9 cellular contexts compared by ENCODE assay signal in genomic region chr3:14377838-14378169, GRCh38. TPM values are rescaled to one million over a fixed set of nuclear protein-coding genes. Genes with fewer than 3 reads are reported as not detected.
DNase-seq lines count a peak whose midpoint lies in the region; ATAC-seq, FAIRE-seq and TF ChIP-seq lines count a peak whose summit lies in the region.
"Had no signal": no experiment of that assay in that cellular context is flagged by ENCODE, and none has a peak within 500 bp of the region (broad histone marks: within the 10 kb centered on the region; RNA-seq: fewer than 3 reads in every experiment).

No MANE protein-coding gene starts in this region.

- peak; percentile 91 for DNase-seq in activated CD8-positive, alpha-beta memory T cell treated with anti-CD3 and anti-CD28 coated beads, Interleukin-2, amount 10 ng/mL, durations not matched to agents 7 days and 5 days
- DNase-seq in pancreas (no peak), 8988T (no peak)
- DNase-seq in effector CD8-positive, alpha-beta T cell (lab: John Stamatoyannopoulos, UW) = no peak
- DNase-seq: NCI-H2081 treated with DMSO at 0.1 percent for 48 hours had no signal

- WGBS in pancreas, 2 donors = 75 to 78% methylated on average over 3 of the region's 3 CpGs

- peak overlapping the region; percentile 89 for H3K27ac Mint-ChIP-seq in activated CD8-positive, alpha-beta memory T cell treated with anti-CD3 and anti-CD28 coated beads, Interleukin-2, amount 10 ng/mL, durations not matched to agents 7 days and 5 days

- no peak for FAIRE-seq in pancreas (lab: Jason Lieb, UNC)

- no peak for TF ChIP-seq CTCF in pancreas (IDR thresholded peaks at IDR 0.05)

- no peaks in the 10 kb centered on the region for H3K27me3 ChIP-seq in pancreas

- peaks cover 5% of the 10 kb centered on the region for H3K36me3 Mint-ChIP-seq in activated CD8-positive, alpha-beta memory T cell treated with anti-CD3 and anti-CD28 coated beads, Interleukin-2, amount 10 ng/mL, durations not matched to agents 7 days and 5 days

- H3K36me3 ChIP-seq in pancreas = no peaks in the 10 kb centered on the region

- no peak overlapping the region for H3K27ac ChIP-seq in pancreas

- no peaks in the 10 kb centered on the region for H3K9me3 Mint-ChIP-seq in activated CD8-positive, alpha-beta memory T cell treated with anti-CD3 and anti-CD28 coated beads, Interleukin-2, amount 10 ng/mL, durations not matched to agents 7 days and 5 days (ENCODE audit: low read depth)

- H3K9me3 ChIP-seq in pancreas = no peaks in the 10 kb centered on the region

- no peaks in the 10 kb centered on the region for H3K27me3 Mint-ChIP-seq in activated CD8-positive, alpha-beta memory T cell treated with anti-CD3 and anti-CD28 coated beads, Interleukin-2, amount 10 ng/mL, durations not matched to agents 7 days and 5 days

- ATAC-seq in GM18520 (IDR thresholded peaks at IDR 0.05; ENCODE audit: unreplicated experiment) = peak; percentile 73
- peak; percentile 72 for ATAC-seq in HG03103 (IDR thresholded peaks at IDR 0.05; ENCODE audit: low read depth, unreplicated experiment)
- ATAC-seq in activated CD8-positive, alpha-beta memory T cell treated with anti-CD3 and anti-CD28 coated beads, Interleukin-2, amount 10 ng/mL, durations not matched to agents 7 days and 5 days = peak; percentile 96
- ATAC-seq in pancreas = peak in 3 of 4 donors; percentile 41 to 83 (median 63)
- no peak for ATAC-seq in HG03521 (IDR thresholded peaks at IDR 0.05; ENCODE audit: unreplicated experiment)
- ATAC-seq in HG02840 (IDR thresholded peaks at IDR 0.05; ENCODE audit: low FRiP score, unreplicated experiment) = no peak

- peaks cover 27% of the 10 kb centered on the region for H3K4me1 Mint-ChIP-seq in activated CD8-positive, alpha-beta memory T cell treated with anti-CD3 and anti-CD28 coated beads, Interleukin-2, amount 10 ng/mL, durations not matched to agents 7 days and 5 days

- no peaks in the 10 kb centered on the region for H3K4me1 ChIP-seq in pancreas

- H3K4me3 ChIP-seq in pancreas = no peak overlapping the region

- intact Hi-C loops in pancreas (cut with DNase I) = no loop called here

- CTCF ChIA-PET in activated CD8-positive, alpha-beta memory T cell treated with anti-CD3 and anti-CD28 coated beads, Interleukin-2, amount 10 ng/mL, durations not matched to agents 7 days and 5 days (lab: Charles Lee) = interaction anchor here (1.3 to 2.2 kb wide), 8 partner anchors 10 to 85 kb away, joined by 3 to 9 read pairs (median 4); partner anchors contain the start of gene SLC6A6

- no peak overlapping the region for H3K4me3 Mint-ChIP-seq in activated CD8-positive, alpha-beta memory T cell treated with anti-CD3 and anti-CD28 coated beads, Interleukin-2, amount 10 ng/mL, durations not matched to agents 7 days and 5 days

RNA-seq across cellular contexts. Expression of gene SLC6A6, which starts 24.6 kb away (rescaled TPM):
- total RNA-seq in activated CD8-positive, alpha-beta memory T cell treated with anti-CD3 and anti-CD28 coated beads, Interleukin-2, amount 10 ng/mL, durations not matched to agents 7 days and 5 days = 10 to 100 TPM; 55.3 to 64.6 TPM
- 10 to 100 TPM in 2 of 6 donors, 1 to 10 TPM in 4; 2.1 to 11.6 (median 3.4) TPM for total RNA-seq in pancreas
- polyA plus RNA-seq in pancreas = 1 to 10 TPM; 2.4 to 6.1 TPM

Comparison
In these comparisons a context has a peak if more than half of its experiments do, and no peak if none do; other contexts are left out.
1. ATAC-seq: peak in GM18520 (single experiment), HG03103 (single experiment), activated CD8-positive, alpha-beta memory T cell treated with anti-CD3 and anti-CD28 coated beads, Interleukin-2, amount 10 ng/mL, durations not matched to agents 7 days and 5 days (single experiment) and pancreas (3 of 4); none in HG03521 (single experiment) and HG02840 (single experiment).
2. RNA of gene SLC6A6, which starts 24.6 kb away (total RNA-seq): 55.3 to 64.6 TPM in activated CD8-positive, alpha-beta memory T cell treated with anti-CD3 and anti-CD28 coated beads, Interleukin-2, amount 10 ng/mL, durations not matched to agents 7 days and 5 days; 2.1 to 11.6 TPM in pancreas; every median in the first group is over 4 times any median in the second.